14 cellular contexts compared by ENCODE assay signal in the genomic region with DNA sequence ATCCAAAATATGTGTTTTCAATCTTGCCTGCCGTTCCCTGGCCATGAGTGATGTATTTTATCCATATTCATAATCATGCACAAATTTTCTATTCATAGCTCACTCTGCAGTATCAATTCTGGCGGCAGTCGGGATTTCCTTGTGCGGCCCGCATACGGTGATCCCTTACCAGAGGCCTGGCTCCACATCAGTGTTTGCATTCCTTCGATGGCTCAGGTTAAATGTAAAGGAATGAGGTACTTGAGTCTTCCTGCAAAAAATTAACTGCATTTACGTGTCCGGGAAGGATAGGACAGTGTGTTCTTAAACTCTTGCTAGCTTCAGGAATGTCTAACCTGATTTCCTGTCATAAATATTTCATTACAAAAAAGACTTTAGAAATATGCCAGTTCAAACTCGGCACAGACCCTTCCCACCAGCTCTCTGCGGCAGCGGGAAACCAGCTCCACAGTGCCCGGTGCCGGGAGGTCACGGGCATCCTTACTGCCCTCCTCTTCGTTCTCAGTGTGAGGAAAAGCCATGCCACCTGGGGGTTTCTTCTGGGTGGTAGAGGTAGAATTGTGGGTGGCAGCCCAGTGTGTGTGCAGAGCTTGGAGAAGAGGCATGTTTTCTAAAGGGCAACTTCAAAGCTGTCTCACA.
DNase-seq lines count a peak whose midpoint lies in the region; ATAC-seq and TF ChIP-seq lines count a peak whose summit lies in the region.
"Had no signal": no experiment of that assay in that cellular context is flagged by ENCODE, and none has a peak within 500 bp of the region (broad histone marks: within the 10 kb centered on the region; RNA-seq: fewer than 3 reads in every experiment).

No MANE protein-coding gene starts in this region.

- intact Hi-C loops in IMR-90 (cut with micrococcal nuclease), result no loop called here

- H2AK9ac ChIP-seq in IMR-90 (replicated peaks; ENCODE audit: low read depth, low read length, poor library complexity), result no peak overlapping the region

- ATAC-seq in IMR-90 (ENCODE audit: low read depth) (no peak), SK-N-SH treated with all-trans-retinoic acid at 6 μM for 48 hours (peak; percentile 58), foreskin keratinocyte (peak; percentile 53)

- H2AK5ac ChIP-seq in IMR-90 (ENCODE audit: low read depth, low read length), result peak overlapping the region; percentile 15; the same call in 1 of the 2 replicates

- H3K18ac ChIP-seq in IMR-90 (ENCODE audit: low read depth, low read length), result no peak overlapping the region

- no peaks in the 10 kb centered on the region for H3K79me2 ChIP-seq in osteoblast (ENCODE audit: insufficient read depth, low read length)

- H4K91ac ChIP-seq in IMR-90 (ENCODE audit: insufficient read depth, low read depth, low read length), result no peak overlapping the region

- H3K79me1 ChIP-seq in IMR-90 (ENCODE audit: low read depth in 1 of 2, low read length in 2 of 2), result no peaks in the 10 kb centered on the region

- H3K4me1 ChIP-seq in IMR-90 (ENCODE audit: control insufficient read depth, insufficient read depth, low read length) (peaks cover 6% of the 10 kb centered on the region), foreskin keratinocyte (no peaks in the 10 kb centered on the region), osteoblast (ENCODE audit: insufficient read depth, low read length) (peaks cover 8% of the 10 kb centered on the region)

- H2BK20ac ChIP-seq in IMR-90 (ENCODE audit: low read depth, low read length), result no peak overlapping the region

- CTCF ChIA-PET in IMR-90 (lab: Yijun Ruan, JAX) (interaction anchor here (0.6 to 2.8 kb wide), 3 partner anchors 9 to 33 kb away, joined by 3 to 14 read pairs (median 6); no protein-coding TSS in a partner anchor), RWPE1 (lab: Yijun Ruan, JAX) (interaction anchor here (1.0 kb wide), 1 partner anchor 21 kb away, joined by 3 read pairs; no protein-coding TSS in a partner anchor)

- H3K56ac ChIP-seq in IMR-90 (ENCODE audit: extremely low read depth, insufficient read depth, low read length), result no peak overlapping the region

- H3K23ac ChIP-seq in IMR-90 (ENCODE audit: low read depth, low read length), result no peak overlapping the region

- H2BK120ac ChIP-seq in IMR-90 (ENCODE audit: low read depth, low read length), result no peak overlapping the region

- in situ Hi-C loops in IMR-90 (cut with MboI; ENCODE audit: low sequenced_read_pairs), result no loop called here

- no peak overlapping the region for H3K4me3 ChIP-seq in IMR-90 (ENCODE audit: insufficient read depth, low read depth, low read length)
- no peak overlapping the region for H3K4me3 ChIP-seq in osteoblast (ENCODE audit: insufficient read depth, low read length)

- 97% methylated on average over 4 of the region's 16 CpGs; no CpG with 5 or more reads in 1 of the 2 experiments for WGBS in IMR-90 (ENCODE audit: extremely low coverage in 2 of 2, insufficient read length in 1 of 2), 2 experiments

- no peak overlapping the region for H2AFZ ChIP-seq in IMR-90 (replicated peaks; ENCODE audit: low read length, poor library complexity)
- no peak overlapping the region for H2AFZ ChIP-seq in osteoblast (ENCODE audit: low read length)

- no peak for TF ChIP-seq POLR2A in IMR-90 (IDR thresholded peaks at IDR 0.05; ENCODE audit: low read depth, low read length)

- H2BK5ac ChIP-seq in IMR-90 (ENCODE audit: low read depth, low read length, poor library complexity, severe bottlenecking), result no peak overlapping the region

- H3K36me3 ChIP-seq in IMR-90 (ENCODE audit: control insufficient read depth, insufficient read depth, low read length) (no peaks in the 10 kb centered on the region), osteoblast (ENCODE audit: insufficient read depth, low read length) (no peaks in the 10 kb centered on the region)

- TF ChIP-seq RAD21 in IMR-90 (IDR thresholded peaks at IDR 0.05; ENCODE audit: low read length), result no peak

- H3K4me2 ChIP-seq in IMR-90 (ENCODE audit: low read depth, low read length), result no peak overlapping the region
- H3K4me2 ChIP-seq in osteoblast (ENCODE audit: insufficient read depth, low read length), result no peak overlapping the region

- no TSS peak for BruUV-seq in IMR-90 (replicated peaks; lab: Mats Ljungman, UMichigan)

- H2BK15ac ChIP-seq in IMR-90 (ENCODE audit: low read depth, low read length), result no peak overlapping the region

- DNase-seq in IMR-90, result no peak
- DNase-seq in foreskin keratinocyte, result peak in 1 of 2 donors; percentile 33
- DNase-seq in osteoblast (ENCODE audit: insufficient read length, low spot score, missing footprints), result peak; percentile 29
- no peak for DNase-seq in NCI-H2171 treated with DMSO at 0.1 percent for 48 hours (lab: John Stamatoyannopoulos, UW)
- no peak for DNase-seq in RWPE1 (ENCODE audit: low spot score)
- DNase-seq in GOT3 (lab: John Stamatoyannopoulos, UW), result no peak
- DNase-seq: C1 segment of cervical spinal cord; CD4-positive, alpha-beta T cell; COR-L47; DMS153; DND-41; GDM1; H7 had no signal

- H3K9ac ChIP-seq in IMR-90 (ENCODE audit: low read depth, low read length), result no peak overlapping the region

- H4K5ac ChIP-seq in IMR-90 (ENCODE audit: low read depth, low read length), result no peak overlapping the region

- dilution Hi-C loops in IMR-90 (cut with HindIII; ENCODE audit: low sequenced_read_pairs, unreplicated experiment), result no loop called here

- H4K20me1 ChIP-seq in IMR-90 (ENCODE audit: insufficient read depth, low read length), result no peaks in the 10 kb centered on the region
- no peaks in the 10 kb centered on the region for H4K20me1 ChIP-seq in osteoblast (ENCODE audit: insufficient read depth, low read length)

- H3K4ac ChIP-seq in IMR-90 (ENCODE audit: low read depth, low read length), result no peak overlapping the region

- TF ChIP-seq CTCF in IMR-90 (conservative IDR thresholded peaks at IDR 0.05; ENCODE audit: low read depth, low read length) (no peak), foreskin keratinocyte (conservative IDR thresholded peaks at IDR 0.05) (no peak), osteoblast (IDR thresholded peaks at IDR 0.05; ENCODE audit: extremely low read depth, low read depth, low read length) (no peak), RWPE1 (conservative IDR thresholded peaks at IDR 0.05; ENCODE audit: low read depth) (no peak)

- H3K9me3 ChIP-seq in IMR-90 (ENCODE audit: control insufficient read depth, insufficient read depth, low read length), result no peaks in the 10 kb centered on the region
- no peaks in the 10 kb centered on the region for H3K9me3 ChIP-seq in osteoblast (ENCODE audit: low read depth, low read length)

- H3K14ac ChIP-seq in IMR-90 (replicated peaks; ENCODE audit: low read depth, low read length), result no peak overlapping the region

- no peak overlapping the region for H3K27ac ChIP-seq in IMR-90 (ENCODE audit: insufficient read depth, low read length)
- no peak overlapping the region for H3K27ac ChIP-seq in foreskin keratinocyte
- H3K27ac ChIP-seq in osteoblast (ENCODE audit: low read depth, low read length), result no peak overlapping the region
- no peak overlapping the region for H3K27ac ChIP-seq in RWPE1

- H3K9me1 ChIP-seq in IMR-90 (ENCODE audit: insufficient read depth, low read length), result no peaks in the 10 kb centered on the region

- no peaks in the 10 kb centered on the region for H3K27me3 ChIP-seq in IMR-90 (ENCODE audit: control insufficient read depth, insufficient read depth, low read length)
- H3K27me3 ChIP-seq in foreskin keratinocyte, result no peaks in the 10 kb centered on the region
- H3K27me3 ChIP-seq in osteoblast (ENCODE audit: insufficient read depth, low read length), result no peaks in the 10 kb centered on the region

- no peak overlapping the region for H4K8ac ChIP-seq in IMR-90 (ENCODE audit: low read depth in 2 of 2, low read length in 2 of 2)

- POLR2A ChIA-PET in IMR-90 (lab: Charles Lee; ENCODE audit: unreplicated experiment) (no interaction called here), RWPE1 (lab: Yijun Ruan, JAX; ENCODE audit: low non-redundant PET) (no interaction called here)

TF ChIP-seq in IMR-90, 13 proteins besides CTCF, POLR2A, EP300 and RAD21 (continues in another document):
- TF ChIP-seq, protein P1, sequence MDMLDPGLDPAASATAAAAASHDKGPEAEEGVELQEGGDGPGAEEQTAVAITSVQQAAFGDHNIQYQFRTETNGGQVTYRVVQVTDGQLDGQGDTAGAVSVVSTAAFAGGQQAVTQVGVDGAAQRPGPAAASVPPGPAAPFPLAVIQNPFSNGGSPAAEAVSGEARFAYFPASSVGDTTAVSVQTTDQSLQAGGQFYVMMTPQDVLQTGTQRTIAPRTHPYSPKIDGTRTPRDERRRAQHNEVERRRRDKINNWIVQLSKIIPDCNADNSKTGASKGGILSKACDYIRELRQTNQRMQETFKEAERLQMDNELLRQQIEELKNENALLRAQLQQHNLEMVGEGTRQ (IDR thresholded peaks at IDR 0.05; ENCODE audit: low read depth, low read length), result no peak
- no peak for TF ChIP-seq SMC3 (IDR thresholded peaks at IDR 0.05; ENCODE audit: low read depth, low read length)
- TF ChIP-seq RFX5 (IDR thresholded peaks at IDR 0.05; ENCODE audit: low read depth, low read length), result no peak
- no peak for TF ChIP-seq NFE2L2 (IDR thresholded peaks at IDR 0.05; ENCODE audit: low read depth, low read length)
- TF ChIP-seq MXI1 (IDR thresholded peaks at IDR 0.05; ENCODE audit: borderline replicate concordance, low read depth, low read length), result no peak

TF ChIP-seq in SK-N-SH treated with all-trans-retinoic acid at 6 μM for 48 hours, 23 proteins besides CTCF, POLR2A, EP300 and RAD21:
- TF ChIP-seq ZFP30 (CRISPR knock-in tag; IDR thresholded peaks at IDR 0.05) (no peak), ISL1 (CRISPR knock-in tag; IDR thresholded peaks at IDR 0.05) (no peak), ZC3H10 (CRISPR knock-in tag; IDR thresholded peaks at IDR 0.05) (no peak), OSR1 (CRISPR knock-in tag; IDR thresholded peaks at IDR 0.05) (no peak), TOX (CRISPR knock-in tag; IDR thresholded peaks at IDR 0.05; ENCODE audit: borderline replicate concordance) (no peak), ZNF8 (CRISPR knock-in tag; IDR thresholded peaks at IDR 0.05) (no peak), SNAI2 (CRISPR knock-in tag; IDR thresholded peaks at IDR 0.05) (no peak), TCF4 (CRISPR knock-in tag; IDR thresholded peaks at IDR 0.05; ENCODE audit: borderline replicate concordance) (no peak), RARB (CRISPR knock-in tag; IDR thresholded peaks at IDR 0.05) (no peak)
- TF ChIP-seq, protein P2, sequence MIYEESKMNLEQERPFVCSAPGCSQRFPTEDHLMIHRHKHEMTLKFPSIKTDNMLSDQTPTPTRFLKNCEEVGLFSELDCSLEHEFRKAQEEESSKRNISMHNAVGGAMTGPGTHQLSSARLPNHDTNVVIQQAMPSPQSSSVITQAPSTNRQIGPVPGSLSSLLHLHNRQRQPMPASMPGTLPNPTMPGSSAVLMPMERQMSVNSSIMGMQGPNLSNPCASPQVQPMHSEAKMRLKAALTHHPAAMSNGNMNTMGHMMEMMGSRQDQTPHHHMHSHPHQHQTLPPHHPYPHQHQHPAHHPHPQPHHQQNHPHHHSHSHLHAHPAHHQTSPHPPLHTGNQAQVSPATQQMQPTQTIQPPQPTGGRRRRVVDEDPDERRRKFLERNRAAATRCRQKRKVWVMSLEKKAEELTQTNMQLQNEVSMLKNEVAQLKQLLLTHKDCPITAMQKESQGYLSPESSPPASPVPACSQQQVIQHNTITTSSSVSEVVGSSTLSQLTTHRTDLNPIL (CRISPR knock-in tag; IDR thresholded peaks at IDR 0.05; ENCODE audit: low read depth), result no peak
